In the genomic region with DNA sequence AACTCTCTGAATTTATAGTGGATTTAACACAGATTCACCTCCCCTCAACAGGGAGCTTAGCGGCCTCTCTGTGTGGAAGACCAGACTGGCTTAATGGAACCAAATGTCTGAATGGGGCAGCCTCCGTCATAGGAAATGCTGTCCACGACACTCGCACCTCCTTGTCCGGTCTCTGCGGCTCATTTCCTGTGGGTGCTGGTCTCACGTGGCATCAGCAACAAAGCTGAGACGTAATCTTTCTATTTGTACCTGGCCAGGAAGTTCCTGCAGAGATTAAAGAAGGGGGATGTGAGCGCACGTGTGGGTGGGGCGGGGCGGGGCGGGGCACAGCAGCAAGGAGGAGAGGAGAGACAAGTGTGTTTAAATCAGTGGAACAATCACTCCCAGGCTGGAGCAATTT, we compare ENCODE assay signal across 10 cellular contexts.
DNase-seq lines count a peak whose midpoint lies in the region; ATAC-seq and TF ChIP-seq lines count a peak whose summit lies in the region.
"Had no signal": no experiment of that assay in that cellular context is flagged by ENCODE, and none has a peak within 500 bp of the region (broad histone marks: within the 10 kb centered on the region; RNA-seq: fewer than 3 reads in every experiment).

No MANE protein-coding gene starts in this region.

- no peaks in the 10 kb centered on the region for H3K9me3 ChIP-seq in right cardiac atrium (ENCODE audit: control insufficient read depth, low read length)
- H3K9me3 ChIP-seq: esophagus squamous epithelium had no signal

- no peaks in the 10 kb centered on the region for H3K27me3 ChIP-seq in right cardiac atrium (ENCODE audit: control insufficient read depth, insufficient read depth)
- H3K27me3 ChIP-seq: esophagus squamous epithelium had no signal

- peak; percentile 22 to 46 (median 41) for DNase-seq in right cardiac atrium
- DNase-seq in Right ventricle myocardium inferior (ENCODE audit: missing footprints), result no peak
- peak; percentile 11 for DNase-seq in RPMI8226
- peak; percentile 51 for DNase-seq in ureter (ENCODE audit: low spot score)
- no peak for DNase-seq in GM13977 (ENCODE audit: low spot score)
- DNase-seq: activated T-cell treated with anti-CD3 and anti-CD28 coated beads, Interleukin-2, amount 50 U/mL, for 1 hour; esophagus squamous epithelium had no signal

- WGBS in right cardiac atrium, result 23% methylated on average over 13 of the region's 13 CpGs

- in situ Hi-C loops in GM13977 (cut with MboI; ENCODE audit: low pct_unique_long_range_greater_than_20kb, low sequenced_read_pairs, unreplicated experiment), result no loop called here

- intact Hi-C loops in right cardiac atrium (cut with DNase I) (no loop called here), Right ventricle myocardium inferior (cut with DNase I) (no loop called here)

- H3K4me3 ChIP-seq in right cardiac atrium (ENCODE audit: low read length), result no peak overlapping the region

- TF ChIP-seq CTCF in GM13977 (IDR thresholded peaks at IDR 0.05; ENCODE audit: extremely low read depth, insufficient read depth, missing control alignments), result no peak

- no peaks in the 10 kb centered on the region for H3K4me1 ChIP-seq in right cardiac atrium (ENCODE audit: control insufficient read depth, insufficient read depth, low read length)

- peak in 1 of 2 donors; percentile 86 for ATAC-seq in right cardiac atrium
- ATAC-seq in Right ventricle myocardium inferior, result no peak
- peak; percentile 48 for ATAC-seq in esophagus mucosa
- no peak for ATAC-seq in HG03354 (IDR thresholded peaks at IDR 0.05; ENCODE audit: poor library complexity, severe bottlenecking, unreplicated experiment)
- ATAC-seq in GM18907 (IDR thresholded peaks at IDR 0.05; ENCODE audit: unreplicated experiment), result no peak

- H3K27ac ChIP-seq in right cardiac atrium (ENCODE audit: low read length), result no peak overlapping the region
- H3K27ac ChIP-seq: esophagus squamous epithelium had no signal

Comparison
In these comparisons a context has a peak if more than half of its experiments do, and no peak if none do; other contexts are left out.
1. DNase-seq: peak in right cardiac atrium (3 of 3), RPMI8226 (single experiment) and ureter (single experiment); none in Right ventricle myocardium inferior (single experiment) and GM13977 (single experiment).